In the genomic region with DNA sequence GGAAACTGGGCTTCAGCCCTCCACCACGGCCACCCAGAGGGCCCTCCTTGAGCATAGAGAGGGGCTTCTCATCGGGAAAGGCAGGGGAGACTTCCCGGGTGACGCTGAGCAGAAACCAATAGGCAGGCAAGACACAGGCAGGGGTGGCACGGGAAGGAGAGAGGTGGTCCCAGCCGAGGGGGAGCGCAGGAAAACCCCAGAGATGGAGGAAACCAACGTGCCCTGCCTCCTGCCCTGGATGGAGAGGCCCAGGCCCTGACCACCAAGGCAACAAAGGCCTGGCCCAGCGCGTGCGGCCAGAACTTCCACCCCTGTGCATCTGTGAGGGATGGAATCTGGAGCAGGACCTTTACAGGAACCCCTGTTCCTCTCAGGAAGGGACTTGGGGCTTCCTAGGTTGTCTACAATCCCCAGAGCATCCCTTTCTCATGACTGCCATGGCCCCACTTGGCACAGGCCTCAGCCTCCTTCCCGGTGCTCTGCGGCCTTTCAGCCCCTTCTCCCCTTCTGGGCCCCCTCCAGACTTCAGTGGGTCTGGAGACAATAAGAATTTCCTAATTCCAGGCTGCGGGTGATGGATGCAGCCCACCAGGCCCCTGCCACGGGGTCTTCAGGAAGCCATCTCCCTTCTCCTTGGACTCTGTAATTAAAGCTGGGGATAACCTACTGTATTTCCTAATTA, we compare ENCODE assay signal across 21 cellular contexts.
DNase-seq lines count a peak whose midpoint lies in the region; ATAC-seq and TF ChIP-seq lines count a peak whose summit lies in the region.
"Had no signal": no experiment of that assay in that cellular context is flagged by ENCODE, and none has a peak within 500 bp of the region (broad histone marks: within the 10 kb centered on the region; RNA-seq: fewer than 3 reads in every experiment).

No MANE protein-coding gene starts in this region.

- H3K27ac ChIP-seq in BLaER1 (no peak overlapping the region; the same call in 1 of the 2 replicates), esophagus muscularis mucosa (replicated peaks in 1 of 4) (no peak overlapping the region)
- H3K27ac ChIP-seq: HL-60, SJCRH30 had no signal

- H3K27me3 ChIP-seq in BLaER1 (peaks cover under 1% of the 10 kb centered on the region; the same call in 1 of the 2 replicates), esophagus muscularis mucosa (peaks cover 0 to 42% (median 0%) of the 10 kb centered on the region in 4 donors)
- H3K27me3 ChIP-seq: SJCRH30 had no signal

- H3K4me1 ChIP-seq in BLaER1 (peaks cover 41% of the 10 kb centered on the region), esophagus muscularis mucosa (no peaks in the 10 kb centered on the region)
- H3K4me1 ChIP-seq: SJCRH30 had no signal

- 88% methylated on average over 13 of the region's 15 CpGs for WGBS in esophagus muscularis mucosa

- peak overlapping the region; percentile 66 for H3K4me2 ChIP-seq in BLaER1

- H3K4me3 ChIP-seq in BLaER1: no peak overlapping the region
- H3K4me3 ChIP-seq in esophagus muscularis mucosa: no peak overlapping the region
- H3K4me3 ChIP-seq: SJCRH30 had no signal

- no peak overlapping the region for H3K9ac ChIP-seq in BLaER1

- H3K36me3 ChIP-seq in BLaER1: no peaks in the 10 kb centered on the region
- no peaks in the 10 kb centered on the region for H3K36me3 ChIP-seq in esophagus muscularis mucosa
- H3K36me3 ChIP-seq: SJCRH30 had no signal

- ATAC-seq in sciatic nerve: no peak
- ATAC-seq in GM18502 (IDR thresholded peaks at IDR 0.05; ENCODE audit: poor library complexity, unreplicated experiment): no peak
- ATAC-seq: HCT116, HepG2 had no signal

- TF ChIP-seq EP300 in esophagus muscularis mucosa (IDR thresholded peaks at IDR 0.05): no peak

- no peaks in the 10 kb centered on the region for H3K9me3 ChIP-seq in BLaER1
- no peaks in the 10 kb centered on the region for H3K9me3 ChIP-seq in esophagus muscularis mucosa
- H3K9me3 ChIP-seq: SJCRH30 had no signal

- no peaks in the 10 kb centered on the region for H4K20me1 ChIP-seq in BLaER1

- intact Hi-C loops in esophagus muscularis mucosa (cut with DNase I): no loop called here
- intact Hi-C loops in sciatic nerve (cut with DNase I): no loop called here

- peak; percentile 3 for DNase-seq in AG20443 (ENCODE audit: low spot score)
- peak; percentile 79 for DNase-seq in esophagus muscularis mucosa (ENCODE audit: extremely low spot score)
- DNase-seq in sciatic nerve (ENCODE audit: low spot score): peak; percentile 28
- DNase-seq in NOMO-1 treated with DMSO at 0.1 percent for 48 hours (lab: John Stamatoyannopoulos, UW; ENCODE audit: unreplicated experiment): no peak
- no peak for DNase-seq in activated T-cell treated with anti-CD3 and anti-CD28 coated beads, Interleukin-2, amount 50 U/mL, for 1 hour
- DNase-seq: C1 segment of cervical spinal cord; CD8-positive, alpha-beta memory T cell; GDM1; KBM-7; MM.1S; NCI-H1092; NCI-H1436; NCI-H1930; NCI-H2227 treated with DMSO at 0.1 percent for 48 hours; NCI-H510A; SJCRH30 had no signal

- no peak for TF ChIP-seq CTCF in esophagus muscularis mucosa (IDR thresholded peaks at IDR 0.05)

- no peak for TF ChIP-seq POLR2A in esophagus muscularis mucosa (IDR thresholded peaks at IDR 0.05; ENCODE audit: low read depth)

Comparison
In these comparisons a context has a peak if more than half of its experiments do, and no peak if none do; other contexts are left out.
1. DNase-seq: peak in AG20443 (single experiment), esophagus muscularis mucosa (single experiment) and sciatic nerve (single experiment); none in NOMO-1 treated with DMSO at 0.1 percent for 48 hours (single experiment) and activated T-cell treated with anti-CD3 and anti-CD28 coated beads, Interleukin-2, amount 50 U/mL, for 1 hour (single experiment).